31 cellular contexts compared by ENCODE assay signal in genomic region chr11:18264035-18264434, GRCh38. TPM values are rescaled to one million over a fixed set of nuclear protein-coding genes. Genes with fewer than 3 reads are reported as not detected.
DNase-seq lines count a peak whose midpoint lies in the region; ATAC-seq, FAIRE-seq and TF ChIP-seq lines count a peak whose summit lies in the region.
"Had no signal": no experiment of that assay in that cellular context is flagged by ENCODE, and none has a peak within 500 bp of the region (broad histone marks: within the 10 kb centered on the region; RNA-seq: fewer than 3 reads in every experiment).

No MANE protein-coding gene starts in this region.

- H3K27me3 Mint-ChIP-seq in activated T-cell treated with anti-CD3 and anti-CD28 coated beads, Interleukin-2, amount 50 U/mL, for 4 hours (ENCODE audit: low read depth), result peaks cover 2% of the 10 kb centered on the region
- H3K27me3 Mint-ChIP-seq: activated naive CD8-positive, alpha-beta T cell; T-cell had no signal

- FAIRE-seq in GM12891 (lab: Jason Lieb, UNC), result peak; percentile 5
- FAIRE-seq: A204.1, bronchial epithelial cell, frontal cortex, keratinocyte, pancreas, small intestine had no signal

- H3K79me2 ChIP-seq in OCI-LY3 (ENCODE audit: low read length), result no peaks in the 10 kb centered on the region

- no peak overlapping the region for H3K9ac ChIP-seq in OCI-LY3 (ENCODE audit: low read length)

- TF ChIP-seq CTCF in OCI-LY3 (IDR thresholded peaks at IDR 0.05; ENCODE audit: low read depth, low read length), result no peak

- no peak for DNase-seq in GM12891 (ENCODE audit: insufficient read length, low spot score)
- no peak for DNase-seq in NCI-H1417 (lab: John Stamatoyannopoulos, UW)
- no peak for DNase-seq in activated T-cell treated with anti-CD3 and anti-CD28 coated beads, Interleukin-2, amount 50 U/mL, for 4 hours
- no peak for DNase-seq in NCI-H345 treated with DMSO at 0.1 percent for 48 hours (lab: John Stamatoyannopoulos, UW; ENCODE audit: unreplicated experiment)
- DNase-seq: activated CD4-positive, alpha-beta T cell treated with anti-CD3 and anti-CD28 coated beads for 4 hours; activated effector memory CD4-positive, alpha-beta T cell treated with anti-CD3 and anti-CD28 coated beads, Interleukin-2, amount 50 U/mL, for 16 hours; DMS79 treated with DMSO at 0.1 percent for 48 hours; HCEC 1CT; heart right ventricle; left ventricle myocardium inferior; mesendoderm; NCI-H1694 treated with DMSO at 0.1 percent for 48 hours; pancreas; small intestine; stimulated activated naive CD4-positive, alpha-beta T cell treated with Interleukin-2 at 50 U/mL for 16 hours; T-cell; WERI-Rb-1 had no signal

- peaks cover 4% of the 10 kb centered on the region; the same call in 1 of the 2 replicates for H4K20me1 ChIP-seq in OCI-LY3 (ENCODE audit: insufficient read depth, low read length)

- no peaks in the 10 kb centered on the region for H3K36me3 ChIP-seq in OCI-LY3 (replicated peaks; ENCODE audit: low read depth, low read length)
- H3K36me3 ChIP-seq: heart right ventricle, left ventricle myocardium inferior, pancreas, WERI-Rb-1 had no signal

- peak overlapping the region; percentile 61 for H3K4me2 ChIP-seq in OCI-LY3 (ENCODE audit: low read length)

- ATAC-seq in GM19043 (IDR thresholded peaks at IDR 0.05; ENCODE audit: low read depth, unreplicated experiment), result peak; percentile 40
- ATAC-seq in HG02588 (IDR thresholded peaks at IDR 0.05; ENCODE audit: unreplicated experiment), result peak; percentile 28
- no peak for ATAC-seq in HG03108 (IDR thresholded peaks at IDR 0.05; ENCODE audit: unreplicated experiment)
- no peak for ATAC-seq in activated T-cell treated with anti-CD3 and anti-CD28 coated beads, Interleukin-2, amount 50 U/mL, for 4 hours
- ATAC-seq: heart right ventricle, pancreas, T-cell had no signal

- no peaks in the 10 kb centered on the region for H3K9me3 Mint-ChIP-seq in activated T-cell treated with anti-CD3 and anti-CD28 coated beads, Interleukin-2, amount 50 U/mL, for 4 hours
- H3K9me3 Mint-ChIP-seq: neural crest cell, T-cell had no signal

- no peak for TF ChIP-seq POLR2A in GM12891 (IDR thresholded peaks at IDR 0.05; ENCODE audit: low read depth, low read length)

- H3K36me3 Mint-ChIP-seq in activated T-cell treated with anti-CD3 and anti-CD28 coated beads, Interleukin-2, amount 50 U/mL, for 4 hours (ENCODE audit: insufficient read depth), result no peaks in the 10 kb centered on the region
- H3K36me3 Mint-ChIP-seq: activated naive CD8-positive, alpha-beta T cell; T-cell had no signal

- H3K4me1 ChIP-seq in OCI-LY3 (ENCODE audit: low read length), result peaks cover 32% of the 10 kb centered on the region
- H3K4me1 ChIP-seq: left ventricle myocardium inferior, pancreas had no signal

- H2AFZ ChIP-seq in OCI-LY3 (ENCODE audit: low read depth, low read length), result no peak overlapping the region

- H3K4me3 ChIP-seq in OCI-LY3 (ENCODE audit: low read length), result peak overlapping the region; percentile 24; the same call in 1 of the 2 replicates
- H3K4me3 ChIP-seq: heart right ventricle, left ventricle myocardium inferior, pancreas had no signal

- no peaks in the 10 kb centered on the region for H3K9me3 ChIP-seq in OCI-LY3 (ENCODE audit: insufficient read depth, low read length)
- H3K9me3 ChIP-seq: heart right ventricle, left ventricle myocardium inferior, pancreas had no signal

- H3K4me1 Mint-ChIP-seq in activated T-cell treated with anti-CD3 and anti-CD28 coated beads, Interleukin-2, amount 50 U/mL, for 4 hours (ENCODE audit: low read depth), result peaks cover 3% of the 10 kb centered on the region
- H3K4me1 Mint-ChIP-seq: neural crest cell had no signal

- H3K27me3 ChIP-seq in OCI-LY3 (ENCODE audit: low read depth, low read length), result peaks cover 31% of the 10 kb centered on the region
- H3K27me3 ChIP-seq: pancreas had no signal

- no peak overlapping the region for H3K4me3 Mint-ChIP-seq in activated T-cell treated with anti-CD3 and anti-CD28 coated beads, Interleukin-2, amount 50 U/mL, for 4 hours
- H3K4me3 Mint-ChIP-seq: activated naive CD8-positive, alpha-beta T cell; neural crest cell; T-cell had no signal

- no peak overlapping the region for H3K27ac ChIP-seq in OCI-LY3 (ENCODE audit: low read length)
- H3K27ac ChIP-seq: heart right ventricle, left ventricle myocardium inferior, pancreas, WERI-Rb-1 had no signal

TF ChIP-seq in GM12891, 5 proteins besides CTCF, POLR2A, EP300 and RAD21:
- TF ChIP-seq PAX5 (IDR thresholded peaks at IDR 0.05; ENCODE audit: insufficient read depth, low read length, severe bottlenecking) (peak; percentile 23), TAF1 (IDR thresholded peaks at IDR 0.05; ENCODE audit: low read depth, low read length) (no peak), POLR2AphosphoS5 (IDR thresholded peaks at IDR 0.05; ENCODE audit: low read depth, low read length) (no peak), SPI1 (IDR thresholded peaks at IDR 0.05; ENCODE audit: low read depth, low read length) (no peak), POU2F2 (IDR thresholded peaks at IDR 0.05; ENCODE audit: low read depth, low read length) (no peak)

RNA-seq across cellular contexts. Expression of gene SAA1, which starts 2.0 kb away (rescaled TPM):
- polyA plus RNA-seq in GM12891 (2012; ENCODE audit: low read depth, missing spikeins), result not detected
- total RNA-seq in activated T-cell treated with anti-CD3 and anti-CD28 coated beads, Interleukin-2, amount 50 U/mL, for 4 hours, result 1 to 10 TPM; 4.3 to 6.1 (median 5.6) TPM
- total RNA-seq: frontal cortex, left ventricle myocardium inferior, NCI-H460, neural crest cell, temporal lobe, urinary bladder had no signal

RNA-seq across cellular contexts. Expression of gene SAA2, which starts 15.6 kb away (rescaled TPM):
- not detected for polyA plus RNA-seq in GM12891 (2012; ENCODE audit: low read depth, missing spikeins)
- total RNA-seq in activated T-cell treated with anti-CD3 and anti-CD28 coated beads, Interleukin-2, amount 50 U/mL, for 4 hours, result 1 to 10 TPM; 4.5 to 6.3 (median 5.0) TPM
- total RNA-seq: bronchial epithelial cell, NCI-H460, neural crest cell, SK-MEL-5, temporal lobe, urinary bladder had no signal

RNA-seq across cellular contexts. Expression of gene SAA4, which starts 27.4 kb away (rescaled TPM):
- not detected for polyA plus RNA-seq in GM12891 (2012; ENCODE audit: low read depth, missing spikeins)
- total RNA-seq in activated T-cell treated with anti-CD3 and anti-CD28 coated beads, Interleukin-2, amount 50 U/mL, for 4 hours, result not detected
- total RNA-seq: bronchial epithelial cell, frontal cortex, heart right ventricle, left ventricle myocardium inferior, NCI-H460, neural crest cell, SK-MEL-5, temporal lobe, urinary bladder had no signal
- polyA plus RNA-seq: heart right ventricle, keratinocyte, pancreas had no signal

RNA-seq across cellular contexts. Expression of gene HPS5, which starts 57.9 kb away (rescaled TPM):
- polyA plus RNA-seq in GM12891 (2012; ENCODE audit: low read depth, missing spikeins), result 12.1 TPM
- 10 to 100 TPM; 15.9 to 17.3 (median 16.0) TPM for total RNA-seq in activated T-cell treated with anti-CD3 and anti-CD28 coated beads, Interleukin-2, amount 50 U/mL, for 4 hours

RNA-seq across cellular contexts. Expression of gene GTF2H1, which starts 58.3 kb away (rescaled TPM):
- polyA plus RNA-seq in GM12891 (2012; ENCODE audit: low read depth, missing spikeins), result 22.0 TPM
- 10 to 100 TPM; 52.4 to 58.0 (median 56.1) TPM for total RNA-seq in activated T-cell treated with anti-CD3 and anti-CD28 coated beads, Interleukin-2, amount 50 U/mL, for 4 hours

Comparison
In these comparisons a context has a peak if more than half of its experiments do, and no peak if none do; other contexts are left out.
1. ATAC-seq: peak in GM19043 (single experiment) and HG02588 (single experiment); none in HG03108 (single experiment) and activated T-cell treated with anti-CD3 and anti-CD28 coated beads, Interleukin-2, amount 50 U/mL, for 4 hours (0 of 2).